In genomic region chr17:61410100-61410551, GRCh38 we compare ENCODE assay signal across 1 cellular context.
TF ChIP-seq lines count a peak whose summit lies in the region.

No MANE protein-coding gene starts in this region.

TF ChIP-seq in HepG2, 621 proteins besides CTCF, POLR2A, EP300 and RAD21:
- TF ChIP-seq ZNF687 (CRISPR knock-in tag; IDR thresholded peaks at IDR 0.05) (0 out of 2 replicates have a peak, but pooled peaks have one; percentile 5), CHCHD3 (CRISPR knock-in tag; IDR thresholded peaks at IDR 0.05) (peak; percentile 62; the same call in 1 of the 2 replicates), ZNF768 (CRISPR knock-in tag; IDR thresholded peaks at IDR 0.05) (peak; percentile 26; the same call in 1 of the 2 replicates)
- TF ChIP-seq, protein P1, sequence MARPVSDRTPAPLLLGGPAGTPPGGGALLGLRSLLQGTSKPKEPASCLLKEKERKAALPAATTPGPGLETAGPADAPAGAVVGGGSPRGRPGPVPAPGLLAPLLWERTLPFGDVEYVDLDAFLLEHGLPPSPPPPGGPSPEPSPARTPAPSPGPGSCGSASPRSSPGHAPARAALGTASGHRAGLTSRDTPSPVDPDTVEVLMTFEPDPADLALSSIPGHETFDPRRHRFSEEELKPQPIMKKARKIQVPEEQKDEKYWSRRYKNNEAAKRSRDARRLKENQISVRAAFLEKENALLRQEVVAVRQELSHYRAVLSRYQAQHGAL (CRISPR knock-in tag; IDR thresholded peaks at IDR 0.05; ENCODE audit: not compliant biosample characterization), result no peak
- TF ChIP-seq, protein P2, sequence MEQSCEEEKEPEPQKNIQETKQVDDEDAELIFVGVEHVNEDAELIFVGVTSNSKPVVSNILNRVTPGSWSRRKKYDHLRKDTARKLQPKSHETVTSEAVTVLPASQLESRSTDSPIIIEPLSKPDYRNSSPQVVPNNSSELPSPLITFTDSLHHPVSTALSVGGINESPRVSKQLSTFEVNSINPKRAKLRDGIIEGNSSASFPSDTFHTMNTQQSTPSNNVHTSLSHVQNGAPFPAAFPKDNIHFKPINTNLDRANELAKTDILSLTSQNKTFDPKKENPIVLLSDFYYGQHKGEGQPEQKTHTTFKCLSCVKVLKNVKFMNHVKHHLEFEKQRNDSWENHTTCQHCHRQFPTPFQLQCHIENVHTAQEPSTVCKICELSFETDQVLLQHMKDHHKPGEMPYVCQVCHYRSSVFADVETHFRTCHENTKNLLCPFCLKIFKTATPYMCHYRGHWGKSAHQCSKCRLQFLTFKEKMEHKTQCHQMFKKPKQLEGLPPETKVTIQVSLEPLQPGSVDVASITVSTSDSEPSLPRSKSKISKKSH (CRISPR knock-in tag; IDR thresholded peaks at IDR 0.05; ENCODE audit: borderline replicate concordance), result peak; percentile 38; the same call in 1 of the 2 replicates
- TF ChIP-seq, protein P3, sequence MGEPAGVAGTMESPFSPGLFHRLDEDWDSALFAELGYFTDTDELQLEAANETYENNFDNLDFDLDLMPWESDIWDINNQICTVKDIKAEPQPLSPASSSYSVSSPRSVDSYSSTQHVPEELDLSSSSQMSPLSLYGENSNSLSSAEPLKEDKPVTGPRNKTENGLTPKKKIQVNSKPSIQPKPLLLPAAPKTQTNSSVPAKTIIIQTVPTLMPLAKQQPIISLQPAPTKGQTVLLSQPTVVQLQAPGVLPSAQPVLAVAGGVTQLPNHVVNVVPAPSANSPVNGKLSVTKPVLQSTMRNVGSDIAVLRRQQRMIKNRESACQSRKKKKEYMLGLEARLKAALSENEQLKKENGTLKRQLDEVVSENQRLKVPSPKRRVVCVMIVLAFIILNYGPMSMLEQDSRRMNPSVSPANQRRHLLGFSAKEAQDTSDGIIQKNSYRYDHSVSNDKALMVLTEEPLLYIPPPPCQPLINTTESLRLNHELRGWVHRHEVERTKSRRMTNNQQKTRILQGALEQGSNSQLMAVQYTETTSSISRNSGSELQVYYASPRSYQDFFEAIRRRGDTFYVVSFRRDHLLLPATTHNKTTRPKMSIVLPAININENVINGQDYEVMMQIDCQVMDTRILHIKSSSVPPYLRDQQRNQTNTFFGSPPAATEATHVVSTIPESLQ (CRISPR knock-in tag; conservative IDR thresholded peaks at IDR 0.05), result no peak
